In genomic region chr4:26568446-26568994, GRCh38 we compare ENCODE assay signal across 12 cellular contexts. TPM values are rescaled to one million over a fixed set of nuclear protein-coding genes. Genes with fewer than 3 reads are reported as not detected.
A peak's percentile ranks its signal among the peaks of the same experiment; 100 is the strongest.
DNase-seq lines count a peak whose midpoint lies in the region; ATAC-seq and TF ChIP-seq lines count a peak whose summit lies in the region.
"Had no signal": no experiment of that assay in that cellular context is flagged by ENCODE, and none has a peak within 500 bp of the region (broad histone marks: within the 10 kb centered on the region; RNA-seq: fewer than 3 reads in every experiment).

No MANE protein-coding gene starts in this region.

- H3K4me2 ChIP-seq in SK-N-SH (peak overlapping the region; percentile 54), skeletal muscle satellite cell (ENCODE audit: low read length) (peak overlapping the region; percentile 3)

- TF ChIP-seq RAD21 in SK-N-SH (IDR thresholded peaks at IDR 0.05; ENCODE audit: low read length) = no peak

- peaks cover 7% of the 10 kb centered on the region for H3K4me1 Mint-ChIP-seq in activated CD8-positive, alpha-beta T cell treated with anti-CD3 and anti-CD28 coated beads, Interleukin-2, amount 10 ng/mL, durations not matched to agents 7 days and 5 days (ENCODE audit: low read depth)

- H3K36me3 ChIP-seq in SK-N-SH (replicated peaks in 1 of 2; ENCODE audit: control insufficient read depth in 1 of 2, insufficient read depth in 2 of 2, low read length in 1 of 2) (no peaks in the 10 kb centered on the region), skeletal muscle satellite cell (ENCODE audit: insufficient read depth, low read length) (no peaks in the 10 kb centered on the region)
- H3K36me3 ChIP-seq: adrenal gland had no signal

- H3K4me3 ChIP-seq in SK-N-SH (ENCODE audit: low read depth in 2 of 2, low read length in 1 of 2) (no peak overlapping the region), fibroblast of pulmonary artery (replicated peaks; ENCODE audit: low read depth, low read length) (no peak overlapping the region), skeletal muscle satellite cell (ENCODE audit: low read length) (no peak overlapping the region)
- H3K4me3 ChIP-seq: adrenal gland had no signal

- no peaks in the 10 kb centered on the region for H3K9me2 ChIP-seq in SK-N-SH

- no peak for TF ChIP-seq CTCF in SK-N-SH (IDR thresholded peaks at IDR 0.05)
- TF ChIP-seq CTCF in fibroblast of pulmonary artery (IDR thresholded peaks at IDR 0.05; ENCODE audit: low read length, missing control alignments) = no peak

- H3K9me3 ChIP-seq in SK-N-SH = no peaks in the 10 kb centered on the region
- no peaks in the 10 kb centered on the region for H3K9me3 ChIP-seq in skeletal muscle satellite cell (replicated peaks; ENCODE audit: low read length)
- H3K9me3 ChIP-seq: adrenal gland had no signal

- H3K27ac Mint-ChIP-seq in activated CD8-positive, alpha-beta T cell treated with anti-CD3 and anti-CD28 coated beads, Interleukin-2, amount 10 ng/mL, durations not matched to agents 7 days and 5 days = no peak overlapping the region
- H3K27ac Mint-ChIP-seq: natural killer cell treated with Interleukin-12 subunit alpha and Interleukin-12 subunit beta and Interleukin-15 and Interleukin-18, amount 100 ng/mL, for 72 hours had no signal

- H3K4me3 Mint-ChIP-seq in activated CD8-positive, alpha-beta T cell treated with anti-CD3 and anti-CD28 coated beads, Interleukin-2, amount 10 ng/mL, durations not matched to agents 7 days and 5 days = no peak overlapping the region
- H3K4me3 Mint-ChIP-seq: natural killer cell treated with Interleukin-12 subunit alpha and Interleukin-12 subunit beta and Interleukin-15 and Interleukin-18, amount 100 ng/mL, for 72 hours had no signal

- H3K27me3 ChIP-seq in SK-N-SH (ENCODE audit: insufficient read depth) (no peaks in the 10 kb centered on the region), skeletal muscle satellite cell (ENCODE audit: control insufficient read depth, insufficient read depth, low read length) (no peaks in the 10 kb centered on the region)
- H3K27me3 ChIP-seq: adrenal gland had no signal

- peaks cover 17% of the 10 kb centered on the region for H3F3A ChIP-seq in SK-N-SH (replicated peaks; ENCODE audit: insufficient read depth)

- H3K9ac ChIP-seq in SK-N-SH (no peak overlapping the region), skeletal muscle satellite cell (ENCODE audit: low read depth, low read length) (peak overlapping the region; percentile 59)

- H2AFZ ChIP-seq in SK-N-SH (ENCODE audit: low read depth) = no peak overlapping the region; the same call in 1 of the 2 replicates

- WGBS in SK-N-SH (ENCODE audit: low lambda C conversion rate) = 3% methylated on average over 3 of the region's 3 CpGs

- H3K4me1 ChIP-seq in SK-N-SH (ENCODE audit: control insufficient read depth in 1 of 2, insufficient read depth in 2 of 2, low read depth in 1 of 2, low read length in 1 of 2) (peaks cover 0 to 26% of the 10 kb centered on the region in 2 experiments; a peak in 3 of 4 replicates), skeletal muscle satellite cell (ENCODE audit: control insufficient read depth, insufficient read depth, low read length) (peaks cover 61% of the 10 kb centered on the region)
- H3K4me1 ChIP-seq: adrenal gland had no signal

- no peaks in the 10 kb centered on the region for H3K9me3 Mint-ChIP-seq in activated CD8-positive, alpha-beta T cell treated with anti-CD3 and anti-CD28 coated beads, Interleukin-2, amount 10 ng/mL, durations not matched to agents 7 days and 5 days (ENCODE audit: insufficient read depth)
- H3K9me3 Mint-ChIP-seq: natural killer cell treated with Interleukin-12 subunit alpha and Interleukin-12 subunit beta and Interleukin-15 and Interleukin-18, amount 100 ng/mL, for 72 hours had no signal

- CTCF ChIA-PET in SK-N-SH (lab: Yijun Ruan, JAX) = interaction anchor here (0.7 kb wide), 1 partner anchor 9 kb away, joined by 3 read pairs; no protein-coding TSS in a partner anchor
- CTCF ChIA-PET in activated CD8-positive, alpha-beta T cell treated with anti-CD3 and anti-CD28 coated beads, Interleukin-2, amount 10 ng/mL, durations not matched to agents 7 days and 5 days (lab: Charles Lee) = interaction anchor here (0.7 to 3.0 kb wide), 2 partner anchors 9 to 15 kb away, joined by 3 to 10 read pairs; partner anchors contain the start of gene TBC1D19

- H3K27me3 Mint-ChIP-seq in activated CD8-positive, alpha-beta T cell treated with anti-CD3 and anti-CD28 coated beads, Interleukin-2, amount 10 ng/mL, durations not matched to agents 7 days and 5 days (ENCODE audit: low read depth) = peaks cover 3% of the 10 kb centered on the region

- ATAC-seq in activated CD8-positive, alpha-beta T cell treated with anti-CD3 and anti-CD28 coated beads, Interleukin-2, amount 10 ng/mL, durations not matched to agents 7 days and 5 days = no peak
- ATAC-seq: natural killer cell treated with Interleukin-12 subunit alpha and Interleukin-12 subunit beta and Interleukin-15 and Interleukin-18, amount 100 ng/mL, for 72 hours had no signal

- H4K20me1 ChIP-seq in SK-N-SH (ENCODE audit: insufficient read depth) = no peaks in the 10 kb centered on the region

- peak in 1 of 2 experiments; percentile 39; a peak in 1 of 4 replicates for TF ChIP-seq EP300 in SK-N-SH (IDR thresholded peaks at IDR 0.05; ENCODE audit: borderline replicate concordance in 1 of 2, low read depth in 1 of 2, low read length in 1 of 2)

- H3K27ac ChIP-seq in SK-N-SH (ENCODE audit: low read depth in 2 of 2, low read length in 1 of 2) = peak overlapping the region; percentile 55 to 80; a peak in 3 of 4 replicates
- H3K27ac ChIP-seq: 22Rv1, adrenal gland had no signal

- no peaks in the 10 kb centered on the region for H3K36me3 Mint-ChIP-seq in activated CD8-positive, alpha-beta T cell treated with anti-CD3 and anti-CD28 coated beads, Interleukin-2, amount 10 ng/mL, durations not matched to agents 7 days and 5 days (ENCODE audit: low read depth)
- H3K36me3 Mint-ChIP-seq: natural killer cell treated with Interleukin-12 subunit alpha and Interleukin-12 subunit beta and Interleukin-15 and Interleukin-18, amount 100 ng/mL, for 72 hours had no signal

- H3K79me2 ChIP-seq in SK-N-SH (ENCODE audit: insufficient read depth) = no peaks in the 10 kb centered on the region

- peak; percentile 25 for DNase-seq in DMS53 (lab: John Stamatoyannopoulos, UW)
- no peak for DNase-seq in DMS53 treated with DMSO at 0.1 percent for 48 hours (lab: John Stamatoyannopoulos, UW; ENCODE audit: unreplicated experiment)
- DNase-seq in SK-N-SH = no peak
- DNase-seq in fibroblast of pulmonary artery (ENCODE audit: low read depth) = peak; percentile 75
- no peak for DNase-seq in activated CD8-positive, alpha-beta T cell treated with anti-CD3 and anti-CD28 coated beads, Interleukin-2, amount 10 ng/mL, durations not matched to agents 7 days and 5 days
- DNase-seq in NCI-H510A (lab: John Stamatoyannopoulos, UW) = no peak
- DNase-seq in NCI-H2227 treated with DMSO at 0.1 percent for 48 hours (lab: John Stamatoyannopoulos, UW) = no peak
- DNase-seq: activated CD4-positive, CD25-positive, alpha-beta regulatory T cell treated with anti-CD3 and anti-CD28 coated beads, Interleukin-2, amount 50 U/mL, for 72 hours; adrenal gland had no signal

- POLR2A ChIA-PET in SK-N-SH (lab: Yijun Ruan, JAX) = interaction anchor here (2.3 kb wide), 1 partner anchor 15 kb away, joined by 6 read pairs; the partner anchor contains the start of gene TBC1D19
- POLR2A ChIA-PET in activated CD8-positive, alpha-beta T cell treated with anti-CD3 and anti-CD28 coated beads, Interleukin-2, amount 10 ng/mL, durations not matched to agents 7 days and 5 days (lab: Charles Lee) = no interaction called here

TF ChIP-seq in SK-N-SH, 30 proteins besides CTCF, POLR2A, EP300 and RAD21 (continues in another document):
- TF ChIP-seq, protein P1, sequence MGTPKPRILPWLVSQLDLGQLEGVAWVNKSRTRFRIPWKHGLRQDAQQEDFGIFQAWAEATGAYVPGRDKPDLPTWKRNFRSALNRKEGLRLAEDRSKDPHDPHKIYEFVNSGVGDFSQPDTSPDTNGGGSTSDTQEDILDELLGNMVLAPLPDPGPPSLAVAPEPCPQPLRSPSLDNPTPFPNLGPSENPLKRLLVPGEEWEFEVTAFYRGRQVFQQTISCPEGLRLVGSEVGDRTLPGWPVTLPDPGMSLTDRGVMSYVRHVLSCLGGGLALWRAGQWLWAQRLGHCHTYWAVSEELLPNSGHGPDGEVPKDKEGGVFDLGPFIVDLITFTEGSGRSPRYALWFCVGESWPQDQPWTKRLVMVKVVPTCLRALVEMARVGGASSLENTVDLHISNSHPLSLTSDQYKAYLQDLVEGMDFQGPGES (IDR thresholded peaks at IDR 0.05; ENCODE audit: low read depth, low read length) = no peak
- TF ChIP-seq NFIC (IDR thresholded peaks at IDR 0.05; ENCODE audit: borderline replicate concordance) (0 out of 2 replicates have a peak, but pooled peaks have one; percentile 36), TEAD4 (IDR thresholded peaks at IDR 0.05; ENCODE audit: borderline replicate concordance, insufficient read depth) (peak; percentile 78; the same call in 1 of the 2 replicates), PBX3 (IDR thresholded peaks at IDR 0.05) (peak; percentile 31), RFX5 (IDR thresholded peaks at IDR 0.05; ENCODE audit: low read length) (no peak), CHD2 (IDR thresholded peaks at IDR 0.05; ENCODE audit: low read length, partially characterized antibody) (no peak), SMC3 (IDR thresholded peaks at IDR 0.05; ENCODE audit: low read depth, low read length) (no peak), EZH2phosphoT487 (IDR thresholded peaks at IDR 0.05; ENCODE audit: borderline replicate concordance, low read depth) (no peak), FOXJ3 (CRISPR knock-in tag; IDR thresholded peaks at IDR 0.05) (no peak), MXI1 (IDR thresholded peaks at IDR 0.05; ENCODE audit: low read depth, low read length) (no peak), ELF1 (IDR thresholded peaks at IDR 0.05) (peak; percentile 27; the same call in 1 of the 2 replicates), TCF12 (IDR thresholded peaks at IDR 0.05) (peak; percentile 76), JUND (IDR thresholded peaks at IDR 0.05) (peak; percentile 91)

RNA-seq across cellular contexts. Expression of gene TBC1D19, which starts 15.4 kb away (rescaled TPM):
- 4.2 and 6.8 TPM in 2 replicates for polyA plus RNA-seq in SK-N-SH (2012; rRNA removed)
- 7.7 and 8.6 TPM in 2 replicates for polyA plus RNA-seq in SK-N-SH (2012; cell fraction: cytosol; rRNA removed)
- 2.1 and 6.5 TPM in 2 replicates for polyA plus RNA-seq in SK-N-SH (2012; cell fraction: nucleus; rRNA removed)
- total RNA-seq in skeletal muscle satellite cell (2012; rRNA removed) = 21.2 and 29.2 TPM in 2 replicates
- 1 to 10 TPM; 4.7 to 5.7 TPM for total RNA-seq in activated CD8-positive, alpha-beta T cell treated with anti-CD3 and anti-CD28 coated beads, Interleukin-2, amount 10 ng/mL, durations not matched to agents 7 days and 5 days

Comparison
In these comparisons a context has a peak if more than half of its experiments do, and no peak if none do; other contexts are left out.
1. DNase-seq: peak in DMS53 (single experiment) and fibroblast of pulmonary artery (single experiment); none in DMS53 treated with DMSO at 0.1 percent for 48 hours (single experiment), SK-N-SH (single experiment), activated CD8-positive, alpha-beta T cell treated with anti-CD3 and anti-CD28 coated beads, Interleukin-2, amount 10 ng/mL, durations not matched to agents 7 days and 5 days (single experiment), NCI-H510A (single experiment) and NCI-H2227 treated with DMSO at 0.1 percent for 48 hours (single experiment).